11 cellular contexts compared by ENCODE assay signal in genomic region chr1:89823679-89824292, GRCh38. TPM values are rescaled to one million over a fixed set of nuclear protein-coding genes. Genes with fewer than 3 reads are reported as not detected.
A peak's percentile ranks its signal among the peaks of the same experiment; 100 is the strongest.
DNase-seq lines count a peak whose midpoint lies in the region; ATAC-seq and TF ChIP-seq lines count a peak whose summit lies in the region.
"Had no signal": no experiment of that assay in that cellular context is flagged by ENCODE, and none has a peak within 500 bp of the region (broad histone marks: within the 10 kb centered on the region; RNA-seq: fewer than 3 reads in every experiment).

No MANE protein-coding gene starts in this region.

- no peaks in the 10 kb centered on the region for H3K27me3 ChIP-seq in Caco-2 (replicated peaks; ENCODE audit: control insufficient read depth, insufficient read depth, low read length)
- H3K27me3 ChIP-seq: dorsolateral prefrontal cortex, uterus had no signal

- H3K4me1 Mint-ChIP-seq in Caco-2 (ENCODE audit: low read depth, unreplicated experiment) (peaks cover 22% of the 10 kb centered on the region), HFFc6 (ENCODE audit: low read depth) (peaks cover 28% of the 10 kb centered on the region), T-cell (peaks cover 28 to 36% (median 33%) of the 10 kb centered on the region in 3 donors), memory B cell (peaks cover 39% of the 10 kb centered on the region)

- intact Hi-C loops in Caco-2 (cut with micrococcal nuclease; ENCODE audit: unreplicated experiment), result loop anchor here (1.0 kb wide), 1 partner anchor 14 kb away; no protein-coding TSS in a partner anchor

- H3K9me3 ChIP-seq in Caco-2, result no peaks in the 10 kb centered on the region
- H3K9me3 ChIP-seq: uterus had no signal

- H3K4me3 Mint-ChIP-seq in Caco-2 (ENCODE audit: unreplicated experiment) (peak overlapping the region; percentile 92), HFFc6 (no peak overlapping the region; the same call in 1 of the 2 replicates), T-cell (no peak overlapping the region), memory B cell (peak overlapping the region; percentile 0)

- H3K36me3 ChIP-seq in Caco-2 (ENCODE audit: control insufficient read depth, insufficient read depth, low read length), result no peaks in the 10 kb centered on the region
- H3K36me3 ChIP-seq: uterus had no signal

- H3K9me3 Mint-ChIP-seq in Caco-2 (ENCODE audit: unreplicated experiment), result no peaks in the 10 kb centered on the region
- no peaks in the 10 kb centered on the region for H3K9me3 Mint-ChIP-seq in HFFc6
- no peaks in the 10 kb centered on the region for H3K9me3 Mint-ChIP-seq in T-cell
- no peaks in the 10 kb centered on the region for H3K9me3 Mint-ChIP-seq in memory B cell

- DNase-seq in Caco-2 (no peak), HFFc6 (no peak), T-cell (no peak), memory B cell (ENCODE audit: low spot score in 2 of 2) (no peak), HuH-7.5 (ENCODE audit: low spot score) (no peak), NCI-H2227 (lab: John Stamatoyannopoulos, UW; ENCODE audit: unreplicated experiment) (no peak), COLO668 (lab: John Stamatoyannopoulos, UW; ENCODE audit: unreplicated experiment) (no peak)
- DNase-seq: DMS79 treated with DMSO at 0.1 percent for 48 hours, dorsolateral prefrontal cortex, uterus had no signal

- no TSS peak for BruUV-seq in Caco-2 (replicated peaks; lab: Mats Ljungman, UMichigan)

- H3K27ac Mint-ChIP-seq in Caco-2 (ENCODE audit: unreplicated experiment), result peak overlapping the region; percentile 23
- H3K27ac Mint-ChIP-seq in HFFc6, result peak overlapping the region; percentile 13; the same call in 1 of the 2 replicates
- H3K27ac Mint-ChIP-seq in T-cell, result peak overlapping the region; percentile 25 to 52
- peak overlapping the region; percentile 78 for H3K27ac Mint-ChIP-seq in memory B cell

- H3K4me3 ChIP-seq in Caco-2 (ENCODE audit: low read depth, low read length), result no peak overlapping the region
- H3K4me3 ChIP-seq: uterus had no signal

- TF ChIP-seq CTCF in Caco-2 (IDR thresholded peaks at IDR 0.05; ENCODE audit: insufficient read depth in 1 of 2, low read depth in 1 of 2, low read length in 1 of 2, severe bottlenecking in 1 of 2, unreplicated experiment in 1 of 2), result no peak
- no peak for TF ChIP-seq CTCF in HFFc6 (IDR thresholded peaks at IDR 0.05)

- ATAC-seq in T-cell (replicated peaks in 1 of 4), result no peak
- no peak for ATAC-seq in memory B cell (ENCODE audit: low read depth)
- no peak for ATAC-seq in HG02870 (IDR thresholded peaks at IDR 0.05; ENCODE audit: unreplicated experiment)

- H3K36me3 Mint-ChIP-seq in Caco-2 (ENCODE audit: insufficient read depth, unreplicated experiment) (peaks cover 8% of the 10 kb centered on the region), HFFc6 (ENCODE audit: low read depth) (no peaks in the 10 kb centered on the region), T-cell (peaks cover 6% of the 10 kb centered on the region), memory B cell (peaks cover 10% of the 10 kb centered on the region)

- POLR2A ChIA-PET in Caco-2 (lab: Charles Lee), result no interaction called here
- POLR2A ChIA-PET in T-cell (lab: Charles Lee), result interaction anchor here in 1 of 2 donors (0.9 kb wide), 2 partner anchors 12 to 28 kb away, joined by 3 to 4 read pairs; no protein-coding TSS in a partner anchor

- CTCF ChIA-PET in Caco-2 (lab: Charles Lee) (no interaction called here), T-cell (lab: Charles Lee) (interaction anchor here in 1 of 2 donors (0.8 to 1.2 kb wide), 3 partner anchors 19 to 192 kb away, joined by 4 to 5 read pairs (median 5); no protein-coding TSS in a partner anchor)

- no peaks in the 10 kb centered on the region for H3K27me3 Mint-ChIP-seq in Caco-2 (ENCODE audit: insufficient read depth, unreplicated experiment)
- H3K27me3 Mint-ChIP-seq in HFFc6 (ENCODE audit: insufficient read depth), result peaks cover 2% of the 10 kb centered on the region; the same call in 1 of the 2 replicates
- H3K27me3 Mint-ChIP-seq in T-cell, result no peaks in the 10 kb centered on the region
- no peaks in the 10 kb centered on the region for H3K27me3 Mint-ChIP-seq in memory B cell

- peaks cover 14% of the 10 kb centered on the region for H3K4me1 ChIP-seq in Caco-2
- H3K4me1 ChIP-seq: uterus had no signal

RNA-seq across cellular contexts. Expression of gene LRRC8D, which starts 3.0 kb away (rescaled TPM):
- total RNA-seq in Caco-2 (2022) (34.4 and 39.4 TPM in 2 replicates), T-cell (10 to 100 TPM; 23.8 to 43.4 (median 33.0) TPM)
- 10 to 100 TPM; 33.5 to 46.7 (median 41.8) TPM for total RNA-seq in HFFc6 (2021; fragmentation: NEBNext Ultra II Directional; extraction: Animal tissue kit (Norgen Biotek cat#: 25700))

Comparison
In these comparisons a context has a peak if more than half of its experiments do, and no peak if none do; other contexts are left out.
1. H3K27ac Mint-ChIP-seq: peak in every context shown above with its lines; median percentile 78 in memory B cell; 38 in T-cell; 23 in Caco-2; 13 in HFFc6.
2. H3K4me3 Mint-ChIP-seq: peak in Caco-2 (single experiment) and memory B cell (single experiment); none in HFFc6 (single experiment) and T-cell (0 of 3).